In the genomic region with DNA sequence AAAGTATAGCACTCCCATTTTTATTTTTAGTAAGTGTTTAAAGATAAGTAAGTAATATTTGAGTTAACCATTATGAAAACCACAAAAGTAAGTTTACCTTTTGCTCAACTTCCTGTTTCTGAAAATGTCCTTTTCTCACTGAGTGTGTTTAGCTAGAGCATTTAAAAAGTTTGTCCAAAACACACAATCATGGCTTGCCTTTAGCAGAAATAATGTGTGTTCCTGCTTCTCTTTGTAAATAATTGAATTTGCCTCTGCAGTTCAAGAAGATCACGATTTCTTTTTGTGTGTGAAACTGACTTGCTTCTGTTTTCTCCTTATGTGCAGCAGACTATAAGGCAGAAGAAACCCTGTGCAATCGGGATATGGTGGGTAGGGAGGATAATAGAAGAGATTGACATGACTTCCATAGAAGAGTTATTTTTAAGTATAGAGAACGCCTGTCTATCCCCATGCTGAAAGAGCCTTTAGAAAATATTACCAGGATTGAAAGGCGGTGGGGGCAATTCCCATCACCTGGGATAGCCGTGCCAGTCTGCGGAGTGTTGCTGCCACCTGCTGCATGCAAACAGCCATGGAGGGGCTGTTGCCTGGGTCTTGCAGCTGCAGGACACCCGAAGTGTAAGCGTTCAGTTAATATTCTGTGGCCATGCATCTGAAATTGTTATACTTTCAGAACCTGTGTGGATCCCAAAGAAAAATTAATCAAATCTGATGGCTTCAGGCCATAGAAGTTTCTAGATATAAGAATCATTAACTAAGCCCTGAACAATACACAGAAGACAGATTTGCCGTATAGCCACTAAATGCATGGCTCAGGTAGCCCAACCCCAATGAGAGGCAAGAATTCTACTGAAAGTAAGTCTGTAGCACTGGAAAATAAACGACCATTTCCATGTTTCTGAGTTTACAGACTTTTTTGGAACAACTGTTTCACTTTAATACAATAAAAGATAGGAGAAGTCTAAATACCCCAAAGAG, we compare ENCODE assay signal across 8 cellular contexts. TPM values are rescaled to one million over a fixed set of nuclear protein-coding genes. Genes with fewer than 3 reads are reported as not detected.
DNase-seq lines count a peak whose midpoint lies in the region; ATAC-seq and TF ChIP-seq lines count a peak whose summit lies in the region.

No MANE protein-coding gene starts in this region.

- peak overlapping the region; percentile 73 for H3K4me3 Mint-ChIP-seq in stimulated activated naive B cell treated with anti-CD40 and anti-IgM and Interleukin-4, amounts not matched to agents 10 μg/mL and 1 μg/mL and 100 μg/mL, for 72 hours

- peaks cover 0 to 2% of the 10 kb centered on the region in 2 donors for H3K36me3 Mint-ChIP-seq in stimulated activated naive B cell treated with anti-CD40 and anti-IgM and Interleukin-4, amounts not matched to agents 10 μg/mL and 1 μg/mL and 100 μg/mL, for 72 hours

- no peaks in the 10 kb centered on the region for H3K9me3 ChIP-seq in right atrium auricular region

- DNase-seq in Right ventricle myocardium superior, result peak; percentile 39
- no peak for DNase-seq in right atrium auricular region (ENCODE audit: low spot score)
- DNase-seq in NCI-H146 (lab: John Stamatoyannopoulos, UW), result peak; percentile 77
- peak; percentile 14 to 32 (median 22) for DNase-seq in activated CD4-positive, CD25-positive, alpha-beta regulatory T cell (lab: John Stamatoyannopoulos, UW)
- DNase-seq in coronary artery (ENCODE audit: low spot score), result no peak
- DNase-seq in myocyte (ENCODE audit: low read depth), result peak; percentile 70
- DNase-seq in stimulated activated naive B cell treated with anti-CD40 and anti-IgM and Interleukin-4, amounts not matched to agents 10 μg/mL and 1 μg/mL and 100 μg/mL, for 72 hours, result peak; percentile 37

- no peaks in the 10 kb centered on the region for H3K27me3 ChIP-seq in right atrium auricular region

- no peak overlapping the region for H3K27ac ChIP-seq in right atrium auricular region
- no peak overlapping the region for H3K27ac ChIP-seq in coronary artery

- TF ChIP-seq CTCF in right atrium auricular region (IDR thresholded peaks at IDR 0.05), result peak in 1 of 2 donors; percentile 60
- peak; percentile 12 for TF ChIP-seq CTCF in coronary artery (IDR thresholded peaks at IDR 0.05)

- no peaks in the 10 kb centered on the region for H3K9me3 Mint-ChIP-seq in stimulated activated naive B cell treated with anti-CD40 and anti-IgM and Interleukin-4, amounts not matched to agents 10 μg/mL and 1 μg/mL and 100 μg/mL, for 72 hours

- H3K27me3 Mint-ChIP-seq in stimulated activated naive B cell treated with anti-CD40 and anti-IgM and Interleukin-4, amounts not matched to agents 10 μg/mL and 1 μg/mL and 100 μg/mL, for 72 hours, result no peaks in the 10 kb centered on the region

- peaks cover 29 to 49% of the 10 kb centered on the region in 2 donors for H3K4me1 Mint-ChIP-seq in stimulated activated naive B cell treated with anti-CD40 and anti-IgM and Interleukin-4, amounts not matched to agents 10 μg/mL and 1 μg/mL and 100 μg/mL, for 72 hours

- H3K4me3 ChIP-seq in right atrium auricular region, result no peak overlapping the region
- no peak overlapping the region for H3K4me3 ChIP-seq in coronary artery

- no peaks in the 10 kb centered on the region for H3K4me1 ChIP-seq in right atrium auricular region

- ATAC-seq in Right ventricle myocardium superior (ENCODE audit: poor library complexity), result no peak
- ATAC-seq in HG02610 (IDR thresholded peaks at IDR 0.05; ENCODE audit: unreplicated experiment), result peak; percentile 67
- peak; percentile 62 to 70 for ATAC-seq in stimulated activated naive B cell treated with anti-CD40 and anti-IgM and Interleukin-4, amounts not matched to agents 10 μg/mL and 1 μg/mL and 100 μg/mL, for 72 hours (replicated peaks)

- intact Hi-C loops in Right ventricle myocardium superior (cut with DNase I), result no loop called here

- H3K27ac Mint-ChIP-seq in stimulated activated naive B cell treated with anti-CD40 and anti-IgM and Interleukin-4, amounts not matched to agents 10 μg/mL and 1 μg/mL and 100 μg/mL, for 72 hours, result peak overlapping the region; percentile 59

- no peaks in the 10 kb centered on the region for H3K36me3 ChIP-seq in right atrium auricular region

RNA-seq across cellular contexts. Expression of gene CD96, which starts 2.4 kb away (rescaled TPM):
- 0.65 TPM for total RNA-seq in Right ventricle myocardium superior
- under 1 TPM; 0.55 to 0.85 TPM for total RNA-seq in right atrium auricular region
- total RNA-seq in myocyte, result 0.08 TPM in 1 of 2 replicates, not detected in the other
- polyA plus RNA-seq in myocyte (2012), result 0.14 TPM

RNA-seq across cellular contexts. Expression of gene ZBED2, which starts 55.5 kb away (rescaled TPM):
- total RNA-seq in Right ventricle myocardium superior (not detected), right atrium auricular region (under 1 TPM in 1 of 2 donors, not detected in 1; 0.47 TPM), myocyte (not detected in 2 replicates)
- polyA plus RNA-seq in myocyte (2012), result not detected

Comparison
In these comparisons a context has a peak if more than half of its experiments do, and no peak if none do; other contexts are left out.
1. DNase-seq: peak in Right ventricle myocardium superior (single experiment), NCI-H146 (single experiment), activated CD4-positive, CD25-positive, alpha-beta regulatory T cell (4 of 4), myocyte (single experiment) and stimulated activated naive B cell treated with anti-CD40 and anti-IgM and Interleukin-4, amounts not matched to agents 10 μg/mL and 1 μg/mL and 100 μg/mL, for 72 hours (single experiment); none in right atrium auricular region (single experiment) and coronary artery (single experiment).